In genomic region chr4:179465131-179465797, GRCh38 we compare ENCODE assay signal across 15 cellular contexts.
DNase-seq lines count a peak whose midpoint lies in the region; FAIRE-seq and TF ChIP-seq lines count a peak whose summit lies in the region.
"Had no signal": no experiment of that assay in that cellular context is flagged by ENCODE, and none has a peak within 500 bp of the region (broad histone marks: within the 10 kb centered on the region; RNA-seq: fewer than 3 reads in every experiment).

No MANE protein-coding gene starts in this region.

- H3K4me1 ChIP-seq in astrocyte (ENCODE audit: insufficient read depth, low read length), result peaks cover 5% of the 10 kb centered on the region
- H3K4me1 ChIP-seq in GM23248 (ENCODE audit: insufficient read depth), result no peaks in the 10 kb centered on the region
- H3K4me1 ChIP-seq: body of pancreas had no signal

- TF ChIP-seq CTCF in astrocyte (IDR thresholded peaks at IDR 0.05; ENCODE audit: insufficient read depth, low read depth, low read length), result no peak
- TF ChIP-seq CTCF in kidney epithelial cell (IDR thresholded peaks at IDR 0.05; ENCODE audit: insufficient read depth, low read length, poor library complexity, severe bottlenecking), result no peak
- TF ChIP-seq CTCF in coronary artery (IDR thresholded peaks at IDR 0.05), result no peak

- H3K4me2 ChIP-seq in astrocyte (ENCODE audit: low read length) (no peak overlapping the region), GM23248 (ENCODE audit: unreplicated experiment) (no peak overlapping the region)

- H3K4me3 ChIP-seq in astrocyte (ENCODE audit: insufficient read depth, low read depth, low read length), result no peak overlapping the region
- no peak overlapping the region for H3K4me3 ChIP-seq in kidney epithelial cell (ENCODE audit: low read depth, low read length)
- H3K4me3 ChIP-seq in GM23248, result no peak overlapping the region
- no peak overlapping the region for H3K4me3 ChIP-seq in coronary artery
- H3K4me3 ChIP-seq: body of pancreas, MG63 had no signal

- peak; percentile 68 for DNase-seq in H4 (ENCODE audit: low spot score)
- peak; percentile 80 for DNase-seq in MV-4-11 (lab: John Stamatoyannopoulos, UW)
- peak; percentile 72 for DNase-seq in astrocyte (ENCODE audit: low read depth)
- peak; percentile 2 for DNase-seq in kidney epithelial cell (ENCODE audit: low read depth)
- no peak for DNase-seq in GM23248
- no peak for DNase-seq in coronary artery (ENCODE audit: low spot score)
- no peak for DNase-seq in DMS79 treated with DMSO at 0.1 percent for 48 hours (lab: John Stamatoyannopoulos, UW)
- no peak for DNase-seq in ureter (ENCODE audit: low spot score)
- DNase-seq: activated CD8-positive, alpha-beta memory T cell treated with anti-CD3 and anti-CD28 coated beads, Interleukin-2, amount 50 U/mL, for 48 hours; body of pancreas; CD4-positive, CD25-positive, alpha-beta regulatory T cell; kidney glomerular epithelial cell; MG63; stimulated activated CD4-positive, alpha-beta T cell treated with anti-CD3 and anti-CD28 coated beads, Interleukin-12 subunit alpha, Interleukin-12 subunit beta, amount 100 ng/mL, for 4 hours had no signal

- H4K20me1 ChIP-seq in astrocyte (ENCODE audit: insufficient read depth, low read length) (no peaks in the 10 kb centered on the region), GM23248 (ENCODE audit: insufficient read depth) (no peaks in the 10 kb centered on the region)

- H3F3A ChIP-seq in GM23248 (ENCODE audit: insufficient read depth), result no peaks in the 10 kb centered on the region

- H3K4me3 Mint-ChIP-seq in astrocyte (ENCODE audit: unreplicated experiment), result peak overlapping the region; percentile 14
- H3K4me3 Mint-ChIP-seq: CD4-positive, CD25-positive, alpha-beta regulatory T cell; T-helper 2 cell treated with Interferon-gamma antibody and Interleukin-4, amounts not matched to agents 5 μg/mL and 100 μg/mL, for 36 hours had no signal

- H3K36me3 ChIP-seq in astrocyte (ENCODE audit: insufficient read depth, low read length) (no peaks in the 10 kb centered on the region), kidney epithelial cell (ENCODE audit: control insufficient read depth, insufficient read depth, low read length) (no peaks in the 10 kb centered on the region), GM23248 (ENCODE audit: low read depth) (no peaks in the 10 kb centered on the region)
- H3K36me3 ChIP-seq: MG63 had no signal

- H3K4me1 Mint-ChIP-seq in astrocyte (ENCODE audit: low read depth, unreplicated experiment), result peaks cover 9% of the 10 kb centered on the region
- H3K4me1 Mint-ChIP-seq: CD4-positive, CD25-positive, alpha-beta regulatory T cell had no signal

- H3K27me3 Mint-ChIP-seq in astrocyte (ENCODE audit: low read depth, unreplicated experiment), result no peaks in the 10 kb centered on the region
- H3K27me3 Mint-ChIP-seq: CD4-positive, CD25-positive, alpha-beta regulatory T cell had no signal

- in situ Hi-C loops in GM23248 (cut with MboI), result no loop called here

- H3K27me3 ChIP-seq in astrocyte (ENCODE audit: insufficient read depth, low read length) (no peaks in the 10 kb centered on the region), kidney epithelial cell (ENCODE audit: control insufficient read depth, insufficient read depth, low read length) (no peaks in the 10 kb centered on the region), GM23248 (replicated peaks; ENCODE audit: insufficient read depth) (no peaks in the 10 kb centered on the region)
- H3K27me3 ChIP-seq: body of pancreas, MG63 had no signal

- FAIRE-seq in astrocyte (lab: Jason Lieb, UNC), result no peak

- no peaks in the 10 kb centered on the region for H3K79me2 ChIP-seq in astrocyte (ENCODE audit: insufficient read depth, low read length)
- H3K79me2 ChIP-seq in GM23248 (ENCODE audit: insufficient read depth), result no peaks in the 10 kb centered on the region

- WGBS in GM23248 (ENCODE audit: low coverage in 1 of 2, low lambda C conversion rate in 2 of 2, missing lambda C conversion rate in 2 of 2), 2 experiments, result 32 to 42% methylated on average over 8 of the region's 8 CpGs

- peak overlapping the region; percentile 97 for H3K27ac Mint-ChIP-seq in astrocyte (ENCODE audit: unreplicated experiment)
- H3K27ac Mint-ChIP-seq: CD4-positive, CD25-positive, alpha-beta regulatory T cell; T-helper 2 cell treated with Interferon-gamma antibody and Interleukin-4, amounts not matched to agents 5 μg/mL and 100 μg/mL, for 36 hours had no signal

- H3K9ac ChIP-seq in astrocyte (ENCODE audit: low read length) (no peak overlapping the region), GM23248 (no peak overlapping the region)

- no peaks in the 10 kb centered on the region for H3K9me3 Mint-ChIP-seq in astrocyte (ENCODE audit: unreplicated experiment)

- no peaks in the 10 kb centered on the region for H3K9me2 ChIP-seq in GM23248 (ENCODE audit: insufficient read depth)

- H2AFZ ChIP-seq in astrocyte (ENCODE audit: low read depth, low read length) (peak overlapping the region; percentile 49), GM23248 (no peak overlapping the region)

- H3K36me3 Mint-ChIP-seq in astrocyte (ENCODE audit: low read depth, unreplicated experiment), result no peaks in the 10 kb centered on the region
- H3K36me3 Mint-ChIP-seq: CD4-positive, CD25-positive, alpha-beta regulatory T cell had no signal

- H3K27ac ChIP-seq in astrocyte (ENCODE audit: low read depth, low read length) (peak overlapping the region; percentile 39), GM23248 (no peak overlapping the region), coronary artery (no peak overlapping the region)
- H3K27ac ChIP-seq: body of pancreas had no signal

- H3K9me3 ChIP-seq in astrocyte (ENCODE audit: insufficient read depth, low read depth, low read length) (no peaks in the 10 kb centered on the region), GM23248 (ENCODE audit: low read depth) (peaks cover 6% of the 10 kb centered on the region)
- H3K9me3 ChIP-seq: body of pancreas, MG63 had no signal

Comparison
In these comparisons a context has a peak if more than half of its experiments do, and no peak if none do; other contexts are left out.
1. DNase-seq: peak in H4 (single experiment), MV-4-11 (single experiment), astrocyte (single experiment) and kidney epithelial cell (single experiment); none in GM23248 (single experiment), coronary artery (single experiment), DMS79 treated with DMSO at 0.1 percent for 48 hours (single experiment) and ureter (single experiment).